In genomic region chr11:122697636-122698167, GRCh38 we compare ENCODE assay signal across 9 cellular contexts. TPM values are rescaled to one million over a fixed set of nuclear protein-coding genes. Genes with fewer than 3 reads are reported as not detected.
DNase-seq lines count a peak whose midpoint lies in the region; ATAC-seq, FAIRE-seq and TF ChIP-seq lines count a peak whose summit lies in the region.
"Had no signal": no experiment of that assay in that cellular context is flagged by ENCODE, and none has a peak within 500 bp of the region (broad histone marks: within the 10 kb centered on the region; RNA-seq: fewer than 3 reads in every experiment).

No MANE protein-coding gene starts in this region.

- H2AFZ ChIP-seq in HepG2 (ENCODE audit: low read length) = no peak overlapping the region

- TF ChIP-seq POLR2A in right lobe of liver (IDR thresholded peaks at IDR 0.05) = no peak
- no peak for TF ChIP-seq POLR2A in HepG2 (IDR thresholded peaks at IDR 0.05; ENCODE audit: insufficient read depth in 1 of 2, low read depth in 2 of 2, low read length in 2 of 2)

- H3K27me3 ChIP-seq in right lobe of liver (no peaks in the 10 kb centered on the region), HepG2 (ENCODE audit: control insufficient read depth in 1 of 2, insufficient read depth in 2 of 2, low read length in 2 of 2) (no peaks in the 10 kb centered on the region)
- H3K27me3 ChIP-seq: adrenal gland had no signal

- POLR2A ChIA-PET in HepG2 (lab: Yijun Ruan, JAX) (interaction anchor here (1.6 kb wide), 1 partner anchor 8 kb away, joined by 3 read pairs; no protein-coding TSS in a partner anchor), RWPE1 (lab: Yijun Ruan, JAX; ENCODE audit: low non-redundant PET) (interaction anchor here (0.6 kb wide), 1 partner anchor 103 kb away, joined by 6 read pairs; no protein-coding TSS in a partner anchor)

- ATAC-seq in right lobe of liver (peak; percentile 52 to 76 (median 62)), HepG2 (no peak), HG03095 (IDR thresholded peaks at IDR 0.05; ENCODE audit: unreplicated experiment) (peak; percentile 85), esophagus mucosa (peak; percentile 94)

- no peak for DNase-seq in right lobe of liver
- no peak for DNase-seq in HepG2 (ENCODE audit: low spot score)
- DNase-seq in RWPE1 (ENCODE audit: low spot score) = peak; percentile 85
- DNase-seq in COLO829 (ENCODE audit: low spot score) = no peak
- no peak for DNase-seq in Ammon's horn (ENCODE audit: low spot score)
- no peak for DNase-seq in NCI-H1105 treated with DMSO at 0.1 percent for 48 hours (lab: John Stamatoyannopoulos, UW)

- no peaks in the 10 kb centered on the region for H3K9me3 ChIP-seq in right lobe of liver
- no peaks in the 10 kb centered on the region for H3K9me3 ChIP-seq in HepG2 (ENCODE audit: low read length)
- H3K9me3 ChIP-seq: adrenal gland had no signal

- TF ChIP-seq EP300 in HepG2 (IDR thresholded peaks at IDR 0.05; ENCODE audit: low read depth in 2 of 2, low read length in 2 of 2) (no peak), HepG2 (CRISPR knock-in tag; IDR thresholded peaks at IDR 0.05; ENCODE audit: borderline replicate concordance) (no peak)

- CTCF ChIA-PET in HepG2 (lab: Yijun Ruan, JAX; ENCODE audit: low intra/inter-chr PET ratio, low total read pairs) = no interaction called here
- CTCF ChIA-PET in RWPE1 (lab: Yijun Ruan, JAX) = interaction anchor here (0.7 kb wide), 1 partner anchor 478 kb away, joined by 3 read pairs; no protein-coding TSS in a partner anchor

- H3K9ac ChIP-seq in HepG2 (ENCODE audit: insufficient read depth, low read depth, low read length) = no peak overlapping the region

- TF ChIP-seq CTCF in right lobe of liver (IDR thresholded peaks at IDR 0.05) = no peak
- no peak for TF ChIP-seq CTCF in HepG2 (CRISPR knock-in tag; IDR thresholded peaks at IDR 0.05)
- TF ChIP-seq CTCF in RWPE1 (conservative IDR thresholded peaks at IDR 0.05; ENCODE audit: low read depth) = no peak

- H3K36me3 ChIP-seq in right lobe of liver = no peaks in the 10 kb centered on the region
- H3K36me3 ChIP-seq in HepG2 (replicated peaks in 1 of 2; ENCODE audit: control insufficient read depth in 1 of 2, insufficient read depth in 2 of 2, low read length in 2 of 2) = peaks cover 0 to 2% of the 10 kb centered on the region in 2 experiments; a peak in 1 of 5 replicates
- H3K36me3 ChIP-seq: adrenal gland had no signal

- no peak overlapping the region for H3K4me3 ChIP-seq in right lobe of liver
- no peak overlapping the region for H3K4me3 ChIP-seq in HepG2 (replicated peaks in 1 of 3; ENCODE audit: insufficient read depth in 1 of 3, low read depth in 2 of 3, low read length in 3 of 3)
- H3K4me3 ChIP-seq: adrenal gland had no signal

- no peak for FAIRE-seq in HepG2 (lab: Jason Lieb, UNC)

- H3K27ac ChIP-seq in right lobe of liver = no peak overlapping the region
- no peak overlapping the region for H3K27ac ChIP-seq in HepG2 (ENCODE audit: extremely low read length, insufficient read depth, low read length)
- peak overlapping the region; percentile 38; the same call in 1 of the 2 replicates for H3K27ac ChIP-seq in RWPE1
- H3K27ac ChIP-seq: adrenal gland had no signal

- no peaks in the 10 kb centered on the region for H3K79me2 ChIP-seq in HepG2 (ENCODE audit: insufficient read depth, low read length)

- BruUV-seq in HepG2 (replicated peaks; lab: Mats Ljungman, UMichigan) = no TSS peak

- TF ChIP-seq RAD21 in HepG2 (CRISPR knock-in tag; IDR thresholded peaks at IDR 0.05) = no peak

- H3K4me2 ChIP-seq in HepG2 (ENCODE audit: low read depth, low read length) = no peak overlapping the region

- intact Hi-C loops in right lobe of liver (cut with DNase I) (no loop called here), HepG2 (cut with micrococcal nuclease; ENCODE audit: unreplicated experiment) (no loop called here)

- no peaks in the 10 kb centered on the region for H4K20me1 ChIP-seq in HepG2 (ENCODE audit: insufficient read depth, low read length)

- in situ Hi-C loops in HepG2 (cut with HindIII; ENCODE audit: extremely low pct_ligation_motif_present, low pct_unique_long_range_greater_than_20kb) = no loop called here

- 39% methylated on average over 7 of the region's 8 CpGs for WGBS in right lobe of liver (ENCODE audit: insufficient coverage, low coverage, low lambda C conversion rate, missing lambda C conversion rate)
- 96% methylated on average over 8 of the region's 8 CpGs for WGBS in HepG2 (ENCODE audit: low lambda C conversion rate)

- H3K4me1 ChIP-seq in right lobe of liver (no peaks in the 10 kb centered on the region), HepG2 (ENCODE audit: insufficient read depth, low read length) (peaks cover 7% of the 10 kb centered on the region; the same call in 1 of the 2 replicates)
- H3K4me1 ChIP-seq: adrenal gland had no signal

TF ChIP-seq in HepG2, 621 proteins besides CTCF, POLR2A, EP300 and RAD21:
- TF ChIP-seq ZNF329 (CRISPR knock-in tag; IDR thresholded peaks at IDR 0.05; ENCODE audit: low read depth) (no peak), SIX1 (CRISPR knock-in tag; IDR thresholded peaks at IDR 0.05; ENCODE audit: borderline replicate concordance) (no peak), GTF2F1 (IDR thresholded peaks at IDR 0.05; ENCODE audit: low read length) (no peak), POGZ (CRISPR knock-in tag; IDR thresholded peaks at IDR 0.05) (no peak), ISL2 (CRISPR knock-in tag; IDR thresholded peaks at IDR 0.05) (no peak), SP4 (CRISPR knock-in tag; IDR thresholded peaks at IDR 0.05) (no peak), FOSL2 (CRISPR knock-in tag; IDR thresholded peaks at IDR 0.05) (no peak), IKZF5 (CRISPR knock-in tag; IDR thresholded peaks at IDR 0.05) (no peak), MLLT10 (CRISPR knock-in tag; IDR thresholded peaks at IDR 0.05) (no peak), ZNF224 (CRISPR knock-in tag; IDR thresholded peaks at IDR 0.05) (no peak), ZNF431 (CRISPR knock-in tag; IDR thresholded peaks at IDR 0.05; ENCODE audit: borderline replicate concordance, low read depth) (no peak), ZNF121 (CRISPR knock-in tag; IDR thresholded peaks at IDR 0.05) (no peak)

RNA-seq across cellular contexts. Expression of gene UBASH3B, which starts 42.2 kb away (rescaled TPM):
- total RNA-seq in right lobe of liver (10 to 100 TPM in 1 of 6 experiments, 1 to 10 TPM in 5; 1.7 to 10.5 (median 2.4) TPM), HepG2 (2016; rRNA removed; fragmentation: Illumina TruSeq; extraction: Trizol) (4.4 and 5.1 TPM in 2 replicates), esophagus mucosa (13.9 TPM)
- total RNA-seq in HepG2 (2016; cell fraction: cytosol; rRNA removed; fragmentation: Illumina TruSeq; extraction: Trizol; ENCODE audit: low read depth) = 2.4 and 3.2 TPM in 2 replicates
- 4.3 and 4.5 TPM in 2 replicates for total RNA-seq in HepG2 (2016; cell fraction: insoluble cytoplasmic fraction; rRNA removed; fragmentation: Illumina TruSeq; extraction: Trizol)
- total RNA-seq in HepG2 (2016; cell fraction: membrane; rRNA removed; fragmentation: Illumina TruSeq; extraction: Trizol) = 6.0 and 6.1 TPM in 2 replicates
- 1.9 and 4.4 TPM in 2 replicates for total RNA-seq in HepG2 (2016; cell fraction: nucleus; rRNA removed; fragmentation: Illumina TruSeq; extraction: Trizol)
- 4.8 and 7.6 TPM in 2 replicates for polyA plus RNA-seq in HepG2 (2011; rRNA removed)
- 5.8 and 6.4 TPM in 2 replicates for polyA plus RNA-seq in HepG2 (2011; cell fraction: cytosol; rRNA removed)
- polyA plus RNA-seq in HepG2 (2011; cell fraction: nucleus; rRNA removed) = 2.6 and 3.2 TPM in 2 replicates
- 1.4 and 1.8 TPM in 2 replicates for polyA plus RNA-seq in HepG2 (2012)
- polyA plus RNA-seq in HepG2 (2016; cell fraction: cytosol; fragmentation: Illumina TruSeq; extraction: Trizol; ENCODE audit: low read depth) = 2.6 and 4.2 TPM in 2 replicates
- 4.2 and 4.5 TPM in 2 replicates for polyA plus RNA-seq in HepG2 (2016; cell fraction: insoluble cytoplasmic fraction; fragmentation: Illumina TruSeq; extraction: Trizol; ENCODE audit: low read depth)
- polyA plus RNA-seq in HepG2 (2016; cell fraction: membrane; fragmentation: Illumina TruSeq; extraction: Trizol; ENCODE audit: low read depth) = 3.5 and 4.9 TPM in 2 replicates
- polyA plus RNA-seq in HepG2 (2016; cell fraction: nucleus; fragmentation: Illumina TruSeq; extraction: Trizol; ENCODE audit: insufficient read depth, low read depth) = 1.9 and 4.2 TPM in 2 replicates
- polyA minus RNA-seq in HepG2 (2011; rRNA and poly(A)+ RNA removed; ENCODE audit: low replicate concordance) = 3.7 and 44.0 TPM in 2 replicates
- polyA minus RNA-seq in HepG2 (2011; cell fraction: cytosol; rRNA and poly(A)+ RNA removed) = 8.9 and 11.7 TPM in 2 replicates
- 5.2 and 7.9 TPM in 2 replicates for polyA minus RNA-seq in HepG2 (2011; cell fraction: nucleus; rRNA and poly(A)+ RNA removed)
